26 cellular contexts compared by ENCODE assay signal in the genomic region with DNA sequence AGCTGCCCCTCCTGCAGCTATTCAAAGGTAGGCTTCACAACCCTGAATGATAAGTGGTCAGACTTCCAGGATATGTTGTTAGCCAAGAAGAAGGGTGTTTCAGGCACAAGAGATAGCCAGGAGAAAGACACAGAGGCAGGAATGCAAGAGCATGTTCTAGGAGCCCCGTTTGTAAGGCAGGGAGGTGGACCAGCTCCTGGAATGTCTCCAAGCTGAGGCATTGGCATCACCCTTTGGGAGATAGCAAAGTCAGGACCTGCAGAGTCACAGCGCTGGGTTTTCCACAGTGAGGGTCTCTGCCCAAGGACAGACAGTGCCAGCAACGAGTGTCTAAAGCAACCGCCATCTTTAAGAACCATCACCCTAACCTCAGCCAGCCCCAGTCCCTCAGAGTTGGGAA.
DNase-seq lines count a peak whose midpoint lies in the region; ATAC-seq and TF ChIP-seq lines count a peak whose summit lies in the region.
"Had no signal": no experiment of that assay in that cellular context is flagged by ENCODE, and none has a peak within 500 bp of the region (broad histone marks: within the 10 kb centered on the region; RNA-seq: fewer than 3 reads in every experiment).

No MANE protein-coding gene starts in this region.

- H4K91ac ChIP-seq in H9 (ENCODE audit: insufficient read length, low read depth, low read length) (no peak overlapping the region), trophoblast cell (ENCODE audit: low read depth, low read length) (peak overlapping the region; percentile 94)

- H3K27ac Mint-ChIP-seq in H9: no peak overlapping the region
- H3K27ac Mint-ChIP-seq in activated CD4-positive, alpha-beta memory T cell treated with anti-CD3 and anti-CD28 coated beads for 36 hours: no peak overlapping the region
- H3K27ac Mint-ChIP-seq: CD4-positive, alpha-beta T cell had no signal

- H3K27ac ChIP-seq in H9 (ENCODE audit: insufficient read length, low read depth, low read length): no peak overlapping the region
- H3K27ac ChIP-seq in hepatocyte: peak overlapping the region; percentile 75
- peak overlapping the region; percentile 50 for H3K27ac ChIP-seq in trophoblast cell (ENCODE audit: low read depth, low read length)
- peak overlapping the region in 3 of 4 donors; percentile 19 to 37 (median 29) for H3K27ac ChIP-seq in transverse colon
- H3K27ac ChIP-seq in testis: no peak overlapping the region
- H3K27ac ChIP-seq: GM23248, KMS-11, SJSA1 had no signal

- H3K9ac ChIP-seq in H9 (ENCODE audit: extremely low read depth, insufficient read length, low read length) (no peak overlapping the region), trophoblast cell (ENCODE audit: low read length) (no peak overlapping the region)
- H3K9ac ChIP-seq: GM23248, KMS-11 had no signal

- WGBS in H9 (ENCODE audit: extremely low coverage, insufficient read length, low lambda C conversion rate): no CpG with 5 or more reads among the region's 4 CpGs
- WGBS in hepatocyte (ENCODE audit: low lambda C conversion rate, missing lambda C conversion rate): 76% methylated on average over 4 of the region's 4 CpGs
- WGBS in trophoblast cell (ENCODE audit: extremely low coverage, insufficient coverage, insufficient read length): no CpG with 5 or more reads among the region's 4 CpGs
- 82 to 100% methylated on average over 1 to 4 of the region's 4 CpGs for WGBS in transverse colon (ENCODE audit: low coverage in 1 of 2), 2 donors
- WGBS in testis, 2 donors: 60 to 63% methylated on average over 4 of the region's 4 CpGs

- no peak overlapping the region for H2BK20ac ChIP-seq in H9 (ENCODE audit: low read depth, low read length, poor library complexity, severe bottlenecking)

- H4K8ac ChIP-seq in H9 (replicated peaks; ENCODE audit: insufficient read length, low read depth, low read length) (no peak overlapping the region), trophoblast cell (ENCODE audit: low read depth, low read length) (peak overlapping the region; percentile 70)

- H3K4me2 ChIP-seq in H9 (ENCODE audit: insufficient read depth, insufficient read length, low read length) (no peak overlapping the region), hepatocyte (peak overlapping the region; percentile 1), trophoblast cell (ENCODE audit: low read length) (no peak overlapping the region)
- H3K4me2 ChIP-seq: KMS-11 had no signal

- no peak overlapping the region for H2BK12ac ChIP-seq in H9 (ENCODE audit: insufficient read length, low read depth, low read length)
- H2BK12ac ChIP-seq in trophoblast cell (ENCODE audit: low read length): peak overlapping the region; percentile 95

- H3T11ph ChIP-seq in H9 (ENCODE audit: low read length): no peak overlapping the region

- no peak overlapping the region for H2BK15ac ChIP-seq in H9 (ENCODE audit: low read depth, low read length)

- TF ChIP-seq CTCF in H9 (conservative IDR thresholded peaks at IDR 0.05) (no peak), hepatocyte (IDR thresholded peaks at IDR 0.05; ENCODE audit: poor library complexity) (no peak), transverse colon (IDR thresholded peaks at IDR 0.05) (no peak), testis (IDR thresholded peaks at IDR 0.05) (no peak)

- H3K4me1 Mint-ChIP-seq in H9: peaks cover 3 to 10% of the 10 kb centered on the region in 2 experiments; a peak in 3 of 4 replicates
- H3K4me1 Mint-ChIP-seq in activated CD4-positive, alpha-beta memory T cell treated with anti-CD3 and anti-CD28 coated beads for 36 hours (ENCODE audit: low read depth): peaks cover 4% of the 10 kb centered on the region

- no peaks in the 10 kb centered on the region for H3K23me2 ChIP-seq in H9 (ENCODE audit: insufficient read length, low read depth, low read length, poor library complexity, severe bottlenecking)

- H3K18ac ChIP-seq in H9 (ENCODE audit: insufficient read length, low read depth, low read length) (peak overlapping the region; percentile 46), trophoblast cell (ENCODE audit: low read length) (peak overlapping the region; percentile 83)

- H2AK5ac ChIP-seq in H9 (ENCODE audit: insufficient read length, low read length) (no peak overlapping the region), trophoblast cell (ENCODE audit: low read length) (peak overlapping the region; percentile 55)

- TF ChIP-seq POLR2A in transverse colon (IDR thresholded peaks at IDR 0.05) (no peak), testis (IDR thresholded peaks at IDR 0.05) (no peak)

- H3K4me3 ChIP-seq in hepatocyte (no peak overlapping the region), trophoblast cell (ENCODE audit: low read depth, low read length) (no peak overlapping the region), transverse colon (no peak overlapping the region), testis (no peak overlapping the region)
- H3K4me3 ChIP-seq: GM23248, SJSA1 had no signal

- CTCF ChIA-PET in activated CD4-positive, alpha-beta memory T cell treated with anti-CD3 and anti-CD28 coated beads for 36 hours (lab: Charles Lee): no interaction called here

- in situ Hi-C loops in transverse colon (cut with MboI; ENCODE audit: low pct_ligation_motif_present in 1 of 4, low pct_unique_long_range_greater_than_20kb in 1 of 4, low sequenced_read_pairs in 3 of 4): no loop called here

- H3K14ac ChIP-seq in H9 (ENCODE audit: insufficient read depth, low read length) (no peak overlapping the region), trophoblast cell (ENCODE audit: low read length) (peak overlapping the region; percentile 54)

- H4K12ac ChIP-seq in trophoblast cell (ENCODE audit: low read depth, low read length): no peak overlapping the region

- DNase-seq in H9 (peak; percentile 18), hepatocyte (ENCODE audit: low spot score) (no peak), trophoblast cell (no peak), transverse colon (no peak), testis (no peak)
- no peak for DNase-seq in activated CD4-positive, alpha-beta memory T cell treated with anti-CD3 and anti-CD28 coated beads for 36 hours
- DNase-seq: CD4-positive, alpha-beta T cell; COR-L47; DMS 273 treated with DMSO at 0.1 percent for 48 hours; DND-41; GM23248; HCEC 1CT; IMR-90; MV-4-11; NCI-H1105 treated with DMSO at 0.1 percent for 48 hours; NCI-H1694; NCI-H2081; NCI-H2171; NCI-H345; NCI-H524; NCI-H774; NK-92 treated with Interleukin-12 subunit alpha and Interleukin-12 subunit beta, amount 100 ng/mL, for 24 hours had no signal

- H3K23ac ChIP-seq in H9 (ENCODE audit: insufficient read length, low read depth, low read length) (no peak overlapping the region), trophoblast cell (ENCODE audit: low read length) (no peak overlapping the region)

- H3K79me2 ChIP-seq in H9 (ENCODE audit: insufficient read depth, low read length): no peaks in the 10 kb centered on the region
- no peaks in the 10 kb centered on the region for H3K79me2 ChIP-seq in hepatocyte
- peaks cover 2% of the 10 kb centered on the region for H3K79me2 ChIP-seq in trophoblast cell (ENCODE audit: control insufficient read depth, insufficient read depth, low read length, poor library complexity)

- H3K79me1 ChIP-seq in H9 (ENCODE audit: insufficient read depth, low read depth, low read length, poor library complexity, severe bottlenecking): no peaks in the 10 kb centered on the region
- peaks cover 37% of the 10 kb centered on the region for H3K79me1 ChIP-seq in trophoblast cell (ENCODE audit: low read length)

- intact Hi-C loops in transverse colon (cut with DNase I; ENCODE audit: low total_unique reads) (no loop called here), testis (cut with DNase I; ENCODE audit: low total_unique reads) (no loop called here)
- intact Hi-C loops in activated CD4-positive, alpha-beta memory T cell treated with anti-CD3 and anti-CD28 coated beads for 36 hours (cut with micrococcal nuclease): no loop called here

- H3K4ac ChIP-seq in H9 (ENCODE audit: low read depth, low read length): no peak overlapping the region
- H3K4ac ChIP-seq in trophoblast cell (ENCODE audit: low read depth, low read length): peak overlapping the region; percentile 50

- H3K4me3 Mint-ChIP-seq in H9: no peak overlapping the region
- H3K4me3 Mint-ChIP-seq in activated CD4-positive, alpha-beta memory T cell treated with anti-CD3 and anti-CD28 coated beads for 36 hours: no peak overlapping the region
- H3K4me3 Mint-ChIP-seq: CD4-positive, alpha-beta T cell had no signal

- no peak overlapping the region for H3K56ac ChIP-seq in H9 (ENCODE audit: insufficient read length, low read depth, low read length)

- H3K4me1 ChIP-seq in H9 (ENCODE audit: insufficient read depth, low read length): no peaks in the 10 kb centered on the region
- peaks cover 56% of the 10 kb centered on the region for H3K4me1 ChIP-seq in hepatocyte (ENCODE audit: insufficient read depth)
- peaks cover 14 to 25% of the 10 kb centered on the region in 2 experiments for H3K4me1 ChIP-seq in trophoblast cell (ENCODE audit: control insufficient read depth in 1 of 2, insufficient read depth in 2 of 2, low read length in 2 of 2)
- peaks cover 20 to 47% (median 28%) of the 10 kb centered on the region in 4 donors for H3K4me1 ChIP-seq in transverse colon
- no peaks in the 10 kb centered on the region for H3K4me1 ChIP-seq in testis

- TF ChIP-seq EP300 in transverse colon (IDR thresholded peaks at IDR 0.05; ENCODE audit: low read depth): no peak

- H3K9me3 ChIP-seq in H9 (ENCODE audit: control insufficient read depth, low read depth, low read length) (no peaks in the 10 kb centered on the region), hepatocyte (ENCODE audit: low read depth) (no peaks in the 10 kb centered on the region), trophoblast cell (ENCODE audit: insufficient read depth, low read depth, low read length) (no peaks in the 10 kb centered on the region), transverse colon (no peaks in the 10 kb centered on the region), testis (no peaks in the 10 kb centered on the region)
- H3K9me3 ChIP-seq: SJSA1 had no signal

- H3K27me3 Mint-ChIP-seq in H9 (ENCODE audit: low read depth): peaks cover 3% of the 10 kb centered on the region; the same call in 1 of the 2 replicates
- no peaks in the 10 kb centered on the region for H3K27me3 Mint-ChIP-seq in activated CD4-positive, alpha-beta memory T cell treated with anti-CD3 and anti-CD28 coated beads for 36 hours
- H3K27me3 Mint-ChIP-seq: CD4-positive, alpha-beta T cell had no signal

- H2BK5ac ChIP-seq in H9 (ENCODE audit: insufficient read length, low read length) (no peak overlapping the region), trophoblast cell (ENCODE audit: low read depth, low read length, poor library complexity) (peak overlapping the region; percentile 58)

- no peaks in the 10 kb centered on the region for H3K36me3 ChIP-seq in hepatocyte (replicated peaks; ENCODE audit: insufficient read depth, low read depth)
- H3K36me3 ChIP-seq in trophoblast cell (ENCODE audit: control insufficient read depth in 1 of 2, insufficient read depth in 2 of 2, low read length in 2 of 2): no peaks in the 10 kb centered on the region
- no peaks in the 10 kb centered on the region for H3K36me3 ChIP-seq in transverse colon
- no peaks in the 10 kb centered on the region for H3K36me3 ChIP-seq in testis (ENCODE audit: low read depth, missing control alignments)
- H3K36me3 ChIP-seq: SJSA1 had no signal

- no peak overlapping the region for H4K5ac ChIP-seq in H9 (ENCODE audit: insufficient read length, low read depth, low read length)

- no peaks in the 10 kb centered on the region for H3K36me3 Mint-ChIP-seq in H9 (ENCODE audit: insufficient read depth in 1 of 3, low read depth in 3 of 3)
- H3K36me3 Mint-ChIP-seq in activated CD4-positive, alpha-beta memory T cell treated with anti-CD3 and anti-CD28 coated beads for 36 hours: no peaks in the 10 kb centered on the region

- no peaks in the 10 kb centered on the region for H4K20me1 ChIP-seq in H9 (ENCODE audit: control insufficient read depth, insufficient read depth, insufficient read length)
- H4K20me1 ChIP-seq in hepatocyte (ENCODE audit: insufficient read depth, poor library complexity, severe bottlenecking): no peaks in the 10 kb centered on the region

- H2BK120ac ChIP-seq in H9 (ENCODE audit: low read depth, low read length, poor library complexity, severe bottlenecking): no peak overlapping the region
- H2BK120ac ChIP-seq in trophoblast cell (ENCODE audit: insufficient read depth, low read length, poor library complexity): peak overlapping the region; percentile 77

- H3K9me2 ChIP-seq in hepatocyte (replicated peaks; ENCODE audit: insufficient read depth): no peaks in the 10 kb centered on the region

- H3K27me3 ChIP-seq in H9 (ENCODE audit: insufficient read depth, low read length): no peaks in the 10 kb centered on the region
- no peaks in the 10 kb centered on the region for H3K27me3 ChIP-seq in hepatocyte
- no peaks in the 10 kb centered on the region for H3K27me3 ChIP-seq in trophoblast cell (ENCODE audit: insufficient read depth, low read length)
- no peaks in the 10 kb centered on the region for H3K27me3 ChIP-seq in transverse colon
- H3K27me3 ChIP-seq in testis: no peaks in the 10 kb centered on the region
- H3K27me3 ChIP-seq: SJSA1 had no signal

- no peaks in the 10 kb centered on the region for H3K9me3 Mint-ChIP-seq in H9
- no peaks in the 10 kb centered on the region for H3K9me3 Mint-ChIP-seq in activated CD4-positive, alpha-beta memory T cell treated with anti-CD3 and anti-CD28 coated beads for 36 hours
- H3K9me3 Mint-ChIP-seq: CD4-positive, alpha-beta T cell had no signal

- ATAC-seq in GM18909 (IDR thresholded peaks at IDR 0.05; ENCODE audit: poor library complexity, unreplicated experiment): no peak
- ATAC-seq: Panc1 had no signal

- no peak overlapping the region for H2AFZ ChIP-seq in H9 (ENCODE audit: low read length)
- no peak overlapping the region for H2AFZ ChIP-seq in hepatocyte
- H2AFZ ChIP-seq in trophoblast cell (ENCODE audit: insufficient read depth, low read length, poor library complexity): peak overlapping the region; percentile 9
- H2AFZ ChIP-seq: GM23248 had no signal

- POLR2A ChIA-PET in activated CD4-positive, alpha-beta memory T cell treated with anti-CD3 and anti-CD28 coated beads for 36 hours (lab: Charles Lee): no interaction called here

Comparison
In these comparisons a context has a peak if more than half of its experiments do, and no peak if none do; other contexts are left out.
1. H3K27ac ChIP-seq: peak in hepatocyte (single experiment), trophoblast cell (single experiment) and transverse colon (3 of 4); none in H9 (single experiment) and testis (0 of 2).